Comparison of ENCODE assay signal across 12 cellular contexts in the genomic region with DNA sequence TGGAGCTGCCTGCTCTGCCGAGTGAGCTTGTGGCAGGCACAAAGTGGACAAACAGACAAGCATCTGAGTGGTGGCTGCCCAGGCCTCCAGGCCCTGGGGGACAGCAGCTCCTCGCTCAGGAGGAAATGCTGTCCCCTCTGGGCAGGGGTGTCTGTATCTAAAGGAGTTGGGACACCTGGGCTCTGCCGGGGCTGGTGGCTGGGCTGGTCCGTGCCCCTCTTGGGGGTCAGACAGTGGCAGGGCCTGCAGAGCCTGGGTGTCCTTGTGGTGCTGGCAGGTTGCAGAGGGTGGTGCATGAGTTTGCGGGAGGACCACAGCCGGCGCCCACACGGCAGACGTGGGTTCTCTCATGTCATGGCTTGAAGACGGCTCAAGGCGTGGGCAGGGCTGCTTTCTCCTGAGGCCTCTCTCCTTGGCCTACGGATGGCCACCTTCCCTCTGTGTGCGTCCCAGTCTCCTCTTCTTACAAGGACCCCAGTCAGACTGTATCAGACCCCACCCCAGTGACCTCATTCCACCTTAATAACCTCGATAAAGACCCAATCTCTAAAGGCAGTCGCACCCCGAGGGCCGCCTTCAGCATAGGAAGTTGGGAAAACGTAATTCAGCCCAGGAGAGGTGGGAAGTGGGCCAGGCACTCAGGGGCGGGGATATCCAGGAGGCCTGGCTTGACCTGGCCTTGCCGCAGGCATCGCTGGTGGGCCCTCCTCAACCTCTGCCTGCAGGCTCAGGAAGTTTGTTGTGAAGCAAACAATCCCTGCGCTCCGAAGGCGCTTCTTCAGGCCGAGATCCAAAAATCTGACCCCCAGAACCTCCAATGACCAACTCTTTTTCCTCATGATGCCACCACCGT.
"Had no signal": no experiment of that assay in that cellular context is flagged by ENCODE, and none has a peak within 500 bp of the region (broad histone marks: within the 10 kb centered on the region; RNA-seq: fewer than 3 reads in every experiment).

No MANE protein-coding gene starts in this region.

- H3K27me3 ChIP-seq: brain microvascular endothelial cell, pancreas, vagina had no signal

- H3K4me3 ChIP-seq: dorsolateral prefrontal cortex, pancreas, vagina had no signal

- H3K36me3 ChIP-seq: brain microvascular endothelial cell, pancreas, vagina had no signal

- H3K9me3 ChIP-seq: pancreas had no signal

- H3K4me1 Mint-ChIP-seq: activated T-helper 17 cell treated with anti-CD3 and anti-CD28 coated beads, Interleukin-2, amount 50 U/mL, for 72 hours; memory B cell; stimulated activated naive CD8-positive, alpha-beta T cell treated with anti-CD3 and anti-CD28 coated beads, Interleukin-15, amount 100 ng/mL, for 72 hours had no signal

- H3K27me3 Mint-ChIP-seq: activated T-helper 17 cell treated with anti-CD3 and anti-CD28 coated beads, Interleukin-2, amount 50 U/mL, for 72 hours; stimulated activated naive CD8-positive, alpha-beta T cell treated with anti-CD3 and anti-CD28 coated beads, Interleukin-15, amount 100 ng/mL, for 72 hours had no signal

- DNase-seq: activated CD4-positive, alpha-beta T cell treated with anti-CD3 and anti-CD28 coated beads, Interleukin-2, amount 50 U/mL, for 4 hours; brain microvascular endothelial cell; hippocampal formation; stimulated activated CD4-positive, alpha-beta T cell treated with anti-CD3 and anti-CD28 coated beads, Interleukin-4, amount 100 ng/mL, for 24 hours; stimulated activated naive CD8-positive, alpha-beta T cell treated with anti-CD3 and anti-CD28 coated beads, Interleukin-15, amount 100 ng/mL, for 72 hours had no signal

- H3K4me3 Mint-ChIP-seq: activated T-helper 17 cell treated with anti-CD3 and anti-CD28 coated beads, Interleukin-2, amount 50 U/mL, for 72 hours; memory B cell; nephron; stimulated activated naive CD8-positive, alpha-beta T cell treated with anti-CD3 and anti-CD28 coated beads, Interleukin-15, amount 100 ng/mL, for 72 hours had no signal

- H3K9me3 Mint-ChIP-seq: activated T-helper 17 cell treated with anti-CD3 and anti-CD28 coated beads, Interleukin-2, amount 50 U/mL, for 72 hours; nephron had no signal

- H3K27ac Mint-ChIP-seq: activated T-helper 17 cell treated with anti-CD3 and anti-CD28 coated beads, Interleukin-2, amount 50 U/mL, for 72 hours; memory B cell; nephron had no signal

- H3K36me3 Mint-ChIP-seq: memory B cell had no signal

- H3K4me1 ChIP-seq: pancreas, vagina had no signal

- ATAC-seq: activated naive CD4-positive, alpha-beta T cell treated with anti-CD3 and anti-CD28 coated beads, Interleukin-2, amount 50 U/mL, for 72 hours; activated T-helper 17 cell treated with anti-CD3 and anti-CD28 coated beads, Interleukin-2, amount 50 U/mL, for 72 hours; pancreas; stimulated activated naive CD8-positive, alpha-beta T cell treated with anti-CD3 and anti-CD28 coated beads, Interleukin-15, amount 100 ng/mL, for 72 hours had no signal

- H3K27ac ChIP-seq: brain microvascular endothelial cell, dorsolateral prefrontal cortex, pancreas, vagina had no signal
